In the genomic region with DNA sequence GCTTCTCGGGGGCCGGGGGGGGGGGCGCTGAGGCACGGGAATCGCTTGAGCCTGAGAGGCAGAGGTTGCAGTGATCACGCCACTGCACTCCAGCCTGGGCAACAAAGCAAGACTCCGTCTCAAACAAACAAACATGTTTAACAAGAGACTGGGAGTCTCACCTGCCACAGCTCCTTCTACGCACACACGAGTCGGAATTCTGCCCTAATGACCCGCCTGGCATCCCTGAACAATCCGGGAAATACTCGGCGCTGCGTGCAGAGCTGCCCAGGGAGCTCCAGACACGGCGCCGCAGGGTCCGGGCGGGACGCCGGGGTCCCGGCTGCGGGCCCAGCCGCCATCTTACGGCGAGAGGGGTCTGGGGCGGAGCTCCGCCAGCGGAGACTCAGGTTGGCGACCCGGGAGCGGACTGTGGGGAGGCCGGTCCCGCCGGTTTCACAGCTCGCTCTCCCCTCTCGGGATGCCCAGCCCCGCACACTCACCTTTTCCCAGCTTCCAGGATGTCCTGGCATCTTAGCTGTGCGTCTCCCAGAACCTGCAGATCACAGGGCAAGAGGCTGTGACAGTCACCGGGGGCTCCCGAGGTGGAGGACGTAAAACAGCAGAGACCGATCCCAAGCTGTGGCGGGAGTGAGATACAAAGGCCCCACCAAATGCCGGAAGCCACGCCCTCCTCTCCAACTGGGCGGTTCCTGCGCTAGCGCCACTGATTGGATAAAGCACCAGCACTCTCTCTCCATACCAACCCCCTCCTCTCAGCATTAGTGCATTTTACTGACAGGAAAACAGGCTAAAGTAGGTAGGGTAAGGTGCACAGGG, we compare ENCODE assay signal across 8 cellular contexts. TPM values are rescaled to one million over a fixed set of nuclear protein-coding genes. Genes with fewer than 3 reads are reported as not detected.
DNase-seq lines count a peak whose midpoint lies in the region; ATAC-seq and TF ChIP-seq lines count a peak whose summit lies in the region.

No MANE protein-coding gene starts in this region.

- no peak overlapping the region for H3K27ac ChIP-seq in KMS-11
- H3K27ac ChIP-seq in RWPE2 (ENCODE audit: poor library complexity, severe bottlenecking): peak overlapping the region; percentile 49
- H3K27ac ChIP-seq in neural cell (ENCODE audit: low read length): peak overlapping the region; percentile 89
- peak overlapping the region; percentile 89 to 95 (median 89) for H3K27ac ChIP-seq in stomach

- 0 to 1% (median 0%) methylated on average over 26 to 50 of the region's 50 CpGs for WGBS in stomach, 5 donors

- ATAC-seq in GM21717 (IDR thresholded peaks at IDR 0.05; ENCODE audit: unreplicated experiment) (peak; percentile 99), RWPE2 (ENCODE audit: low read depth) (peak; percentile 99)

- TF ChIP-seq EP300 in neural cell (conservative IDR thresholded peaks at IDR 0.05; ENCODE audit: poor library complexity, severe bottlenecking): peak; percentile 45
- no peak for TF ChIP-seq EP300 in stomach (IDR thresholded peaks at IDR 0.05)

- intact Hi-C loops in stomach (cut with DNase I; ENCODE audit: low total_unique reads): loop anchor here (10.0 kb wide), 1 partner anchor 121 kb away; a partner anchor contains a TSS

- no peak overlapping the region for H3K4me3 ChIP-seq in KMS-11 (IDR thresholded peaks at IDR 0.05; ENCODE audit: insufficient read depth, low read depth, low read length)
- H3K4me3 ChIP-seq in RWPE2 (ENCODE audit: severe bottlenecking): peak overlapping the region; percentile 55
- H3K4me3 ChIP-seq in fibroblast of villous mesenchyme (ENCODE audit: low read depth, low read length): peak overlapping the region; percentile 75
- peak overlapping the region; percentile 90 for H3K4me3 ChIP-seq in neural cell (ENCODE audit: low read length)
- peak overlapping the region; percentile 75 to 98 (median 90) for H3K4me3 ChIP-seq in stomach

- H4K20me1 ChIP-seq in KMS-11 (ENCODE audit: insufficient read depth) (no peaks in the 10 kb centered on the region), neural cell (ENCODE audit: insufficient read depth) (no peaks in the 10 kb centered on the region)

- no peak overlapping the region for H3K4me2 ChIP-seq in KMS-11
- H3K4me2 ChIP-seq in neural cell (ENCODE audit: low read length): peak overlapping the region; percentile 19

- H2AFZ ChIP-seq in KMS-11 (ENCODE audit: low read depth) (peak overlapping the region; percentile 38; the same call in 1 of the 2 replicates), neural cell (ENCODE audit: low read depth, low read length) (peak overlapping the region; percentile 61)

- H3K79me2 ChIP-seq in KMS-11 (ENCODE audit: insufficient read depth, low read depth) (no peaks in the 10 kb centered on the region), neural cell (replicated peaks; ENCODE audit: insufficient read depth, low read length) (peaks cover 29% of the 10 kb centered on the region)

- TF ChIP-seq RAD21 in neural cell (conservative IDR thresholded peaks at IDR 0.05): peak; percentile 14

- TF ChIP-seq CTCF in KMS-11 (conservative IDR thresholded peaks at IDR 0.05; ENCODE audit: low read depth, low read length) (no peak), RWPE2 (IDR thresholded peaks at IDR 0.05; ENCODE audit: poor library complexity, severe bottlenecking) (peak; percentile 29), fibroblast of villous mesenchyme (IDR thresholded peaks at IDR 0.05; ENCODE audit: insufficient read depth, low read depth, low read length) (no peak), neural cell (IDR thresholded peaks at IDR 0.05; ENCODE audit: poor library complexity, severe bottlenecking) (no peak), stomach (IDR thresholded peaks at IDR 0.05) (no peak)

- H3K9me2 ChIP-seq in neural cell (ENCODE audit: insufficient read depth, low read length): no peaks in the 10 kb centered on the region

- TF ChIP-seq POLR2A in stomach (IDR thresholded peaks at IDR 0.05): peak in 2 of 4 donors; percentile 20 to 45

- H3K9me3 ChIP-seq in RWPE2 (ENCODE audit: severe bottlenecking) (no peaks in the 10 kb centered on the region), neural cell (ENCODE audit: low read length) (no peaks in the 10 kb centered on the region), stomach (no peaks in the 10 kb centered on the region)

- H3K27me3 ChIP-seq in KMS-11 (ENCODE audit: insufficient read depth, low read depth) (no peaks in the 10 kb centered on the region), RWPE2 (ENCODE audit: insufficient read depth, poor library complexity, severe bottlenecking) (no peaks in the 10 kb centered on the region), neural cell (ENCODE audit: insufficient read depth, low read depth, low read length) (no peaks in the 10 kb centered on the region), stomach (no peaks in the 10 kb centered on the region)

- no peaks in the 10 kb centered on the region for H3F3A ChIP-seq in neural cell (ENCODE audit: insufficient read depth, low read length, poor library complexity, severe bottlenecking)

- H3K4me1 ChIP-seq in KMS-11 (ENCODE audit: low read depth, poor library complexity, severe bottlenecking) (no peaks in the 10 kb centered on the region), RWPE2 (ENCODE audit: insufficient read depth, poor library complexity, severe bottlenecking) (peaks cover 3% of the 10 kb centered on the region), stomach (peaks cover 0 to 25% (median 15%) of the 10 kb centered on the region in 4 donors)

- H3K9ac ChIP-seq in KMS-11: peak overlapping the region; percentile 10; the same call in 1 of the 2 replicates
- peak overlapping the region; percentile 88 for H3K9ac ChIP-seq in neural cell (ENCODE audit: low read length)

- H3K36me3 ChIP-seq in KMS-11 (ENCODE audit: insufficient read depth) (no peaks in the 10 kb centered on the region), RWPE2 (ENCODE audit: low read depth) (peaks cover 28% of the 10 kb centered on the region), neural cell (ENCODE audit: insufficient read depth, low read length) (no peaks in the 10 kb centered on the region), stomach (peaks cover 4 to 36% (median 18%) of the 10 kb centered on the region in 4 donors)

- DNase-seq in DMS53 (lab: John Stamatoyannopoulos, UW) (peak; percentile 93), RWPE2 (ENCODE audit: low spot score) (peak; percentile 84), activated gamma-delta T cell (lab: John Stamatoyannopoulos, UW) (peak; percentile 64), fibroblast of villous mesenchyme (ENCODE audit: low read depth) (peak; percentile 88), stomach (peak; percentile 93)

TF ChIP-seq in neural cell, 6 proteins besides CTCF, POLR2A, EP300 and RAD21:
- peak; percentile 98 for TF ChIP-seq POLR2AphosphoS5 (IDR thresholded peaks at IDR 0.05)
- TF ChIP-seq SMC3 (conservative IDR thresholded peaks at IDR 0.05; ENCODE audit: poor library complexity): no peak
- TF ChIP-seq TAF1 (IDR thresholded peaks at IDR 0.05; ENCODE audit: low read depth): peak; percentile 69
- TF ChIP-seq, protein P1, sequence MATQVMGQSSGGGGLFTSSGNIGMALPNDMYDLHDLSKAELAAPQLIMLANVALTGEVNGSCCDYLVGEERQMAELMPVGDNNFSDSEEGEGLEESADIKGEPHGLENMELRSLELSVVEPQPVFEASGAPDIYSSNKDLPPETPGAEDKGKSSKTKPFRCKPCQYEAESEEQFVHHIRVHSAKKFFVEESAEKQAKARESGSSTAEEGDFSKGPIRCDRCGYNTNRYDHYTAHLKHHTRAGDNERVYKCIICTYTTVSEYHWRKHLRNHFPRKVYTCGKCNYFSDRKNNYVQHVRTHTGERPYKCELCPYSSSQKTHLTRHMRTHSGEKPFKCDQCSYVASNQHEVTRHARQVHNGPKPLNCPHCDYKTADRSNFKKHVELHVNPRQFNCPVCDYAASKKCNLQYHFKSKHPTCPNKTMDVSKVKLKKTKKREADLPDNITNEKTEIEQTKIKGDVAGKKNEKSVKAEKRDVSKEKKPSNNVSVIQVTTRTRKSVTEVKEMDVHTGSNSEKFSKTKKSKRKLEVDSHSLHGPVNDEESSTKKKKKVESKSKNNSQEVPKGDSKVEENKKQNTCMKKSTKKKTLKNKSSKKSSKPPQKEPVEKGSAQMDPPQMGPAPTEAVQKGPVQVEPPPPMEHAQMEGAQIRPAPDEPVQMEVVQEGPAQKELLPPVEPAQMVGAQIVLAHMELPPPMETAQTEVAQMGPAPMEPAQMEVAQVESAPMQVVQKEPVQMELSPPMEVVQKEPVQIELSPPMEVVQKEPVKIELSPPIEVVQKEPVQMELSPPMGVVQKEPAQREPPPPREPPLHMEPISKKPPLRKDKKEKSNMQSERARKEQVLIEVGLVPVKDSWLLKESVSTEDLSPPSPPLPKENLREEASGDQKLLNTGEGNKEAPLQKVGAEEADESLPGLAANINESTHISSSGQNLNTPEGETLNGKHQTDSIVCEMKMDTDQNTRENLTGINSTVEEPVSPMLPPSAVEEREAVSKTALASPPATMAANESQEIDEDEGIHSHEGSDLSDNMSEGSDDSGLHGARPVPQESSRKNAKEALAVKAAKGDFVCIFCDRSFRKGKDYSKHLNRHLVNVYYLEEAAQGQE (IDR thresholded peaks at IDR 0.05; ENCODE audit: borderline replicate concordance): peak; percentile 95
- peak; percentile 76 for TF ChIP-seq MXI1 (conservative IDR thresholded peaks at IDR 0.05; ENCODE audit: poor library complexity, severe bottlenecking)
- TF ChIP-seq EZH2 (IDR thresholded peaks at IDR 0.05; ENCODE audit: borderline replicate concordance, insufficient read depth, low read length, poor library complexity, severe bottlenecking): no peak

RNA-seq across cellular contexts. Expression of a gene that starts 23.6 kb away (rescaled TPM):
- total RNA-seq in fibroblast of villous mesenchyme: 5.6 and 6.8 TPM in 2 replicates
- 2.4 and 3.2 TPM in 2 replicates for polyA plus RNA-seq in neural cell
- polyA minus RNA-seq in neural cell: 22.4 and 26.3 TPM in 2 replicates
- 10 to 100 TPM in 1 of 5 donors, 1 to 10 TPM in 3, under 1 TPM in 1; 0.45 to 10.7 (median 3.9) TPM for total RNA-seq in stomach
- under 1 TPM in 1 of 3 donors, not detected in 2; 0.15 TPM for polyA plus RNA-seq in stomach
